In the genomic region with DNA sequence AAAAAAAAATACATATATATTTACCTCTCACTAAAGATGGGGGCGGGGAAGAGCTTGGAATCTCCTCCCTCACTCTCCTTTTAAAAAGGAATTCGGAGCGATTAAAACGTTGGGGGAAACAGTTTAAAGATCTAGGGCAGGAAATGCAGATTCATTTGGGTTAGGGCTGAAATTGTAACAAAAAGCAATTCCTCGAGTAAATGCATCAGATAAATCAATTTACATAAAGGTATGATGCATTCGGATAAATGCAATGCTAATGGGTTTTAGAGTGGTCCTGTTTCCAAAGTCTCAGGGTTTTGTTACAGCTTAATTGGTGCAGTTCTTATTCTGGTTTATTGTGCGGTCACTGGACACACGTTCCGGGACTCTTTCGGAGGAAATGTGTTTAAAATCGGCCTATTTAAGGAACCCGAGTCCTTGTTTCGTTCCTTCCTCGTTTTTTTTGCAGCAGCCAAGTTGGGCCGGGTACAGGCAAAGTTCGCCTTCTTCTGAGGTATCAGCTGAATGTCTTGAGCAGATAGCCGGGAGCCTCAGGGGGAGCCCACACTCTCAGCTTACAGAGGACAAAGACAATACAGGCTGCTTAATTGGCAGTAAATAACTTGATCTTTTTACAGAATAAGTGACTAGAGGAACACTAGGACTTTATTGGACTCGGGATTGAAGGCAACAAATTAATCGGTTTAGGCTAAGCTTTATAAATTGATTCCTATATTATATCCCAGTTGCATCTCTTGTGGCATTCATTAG, we compare ENCODE assay signal across 2 cellular contexts.
A peak's percentile ranks its signal among the peaks of the same experiment; 100 is the strongest.
TF ChIP-seq lines count a peak whose summit lies in the region.

No MANE protein-coding gene starts in this region.

TF ChIP-seq in HEK293, 187 proteins besides CTCF, POLR2A, EP300 and RAD21 (continued from another document and continues in another):
- TF ChIP-seq ZBTB8A (tag by site-specific recombination; IDR thresholded peaks at IDR 0.05) (0 out of 2 replicates have a peak, but pooled peaks have one; percentile 13), ZNF366 (tag by site-specific recombination; conservative IDR thresholded peaks at IDR 0.05) (peak; percentile 78), ZBTB20 (tag by site-specific recombination; IDR thresholded peaks at IDR 0.05) (peak; percentile 77), ZNF76 (tag by site-specific recombination; IDR thresholded peaks at IDR 0.05; ENCODE audit: borderline replicate concordance, low read depth) (peak; percentile 53; the same call in 1 of the 2 replicates), ZNF112 (tag by site-specific recombination; IDR thresholded peaks at IDR 0.05) (no peak), ZSCAN23 (tag by site-specific recombination; IDR thresholded peaks at IDR 0.05) (0 out of 2 replicates have a peak, but pooled peaks have one; percentile 18), ZFP41 (tag by site-specific recombination; IDR thresholded peaks at IDR 0.05; ENCODE audit: borderline replicate concordance) (no peak), WT1 (tag by site-specific recombination; IDR thresholded peaks at IDR 0.05) (peak; percentile 80), ZBTB11 (tag by site-specific recombination; conservative IDR thresholded peaks at IDR 0.05; ENCODE audit: low read depth) (peak; percentile 46), ZNF580 (tag by site-specific recombination; IDR thresholded peaks at IDR 0.05) (no peak), GLI2 (tag by site-specific recombination; IDR thresholded peaks at IDR 0.05; ENCODE audit: borderline replicate concordance, low read depth) (no peak), ZBTB6 (tag by site-specific recombination; IDR thresholded peaks at IDR 0.05) (no peak), SP3 (tag by site-specific recombination; IDR thresholded peaks at IDR 0.05) (no peak), ZFP3 (tag by site-specific recombination; IDR thresholded peaks at IDR 0.05; ENCODE audit: low read depth) (no peak), ZNF146 (tag by site-specific recombination; IDR thresholded peaks at IDR 0.05) (no peak), BCL11A (tag by site-specific recombination; IDR thresholded peaks at IDR 0.05; ENCODE audit: low read depth) (no peak), ZNF670 (tag by site-specific recombination; IDR thresholded peaks at IDR 0.05; ENCODE audit: low read depth) (no peak), ZNF2 (tag by site-specific recombination; IDR thresholded peaks at IDR 0.05) (peak; percentile 41; the same call in 1 of the 2 replicates), ZNF391 (tag by site-specific recombination; IDR thresholded peaks at IDR 0.05; ENCODE audit: borderline replicate concordance, low read depth) (peak; percentile 64; the same call in 1 of the 2 replicates), ZNF747 (tag by site-specific recombination; IDR thresholded peaks at IDR 0.05) (no peak)
- TF ChIP-seq, protein P1, sequence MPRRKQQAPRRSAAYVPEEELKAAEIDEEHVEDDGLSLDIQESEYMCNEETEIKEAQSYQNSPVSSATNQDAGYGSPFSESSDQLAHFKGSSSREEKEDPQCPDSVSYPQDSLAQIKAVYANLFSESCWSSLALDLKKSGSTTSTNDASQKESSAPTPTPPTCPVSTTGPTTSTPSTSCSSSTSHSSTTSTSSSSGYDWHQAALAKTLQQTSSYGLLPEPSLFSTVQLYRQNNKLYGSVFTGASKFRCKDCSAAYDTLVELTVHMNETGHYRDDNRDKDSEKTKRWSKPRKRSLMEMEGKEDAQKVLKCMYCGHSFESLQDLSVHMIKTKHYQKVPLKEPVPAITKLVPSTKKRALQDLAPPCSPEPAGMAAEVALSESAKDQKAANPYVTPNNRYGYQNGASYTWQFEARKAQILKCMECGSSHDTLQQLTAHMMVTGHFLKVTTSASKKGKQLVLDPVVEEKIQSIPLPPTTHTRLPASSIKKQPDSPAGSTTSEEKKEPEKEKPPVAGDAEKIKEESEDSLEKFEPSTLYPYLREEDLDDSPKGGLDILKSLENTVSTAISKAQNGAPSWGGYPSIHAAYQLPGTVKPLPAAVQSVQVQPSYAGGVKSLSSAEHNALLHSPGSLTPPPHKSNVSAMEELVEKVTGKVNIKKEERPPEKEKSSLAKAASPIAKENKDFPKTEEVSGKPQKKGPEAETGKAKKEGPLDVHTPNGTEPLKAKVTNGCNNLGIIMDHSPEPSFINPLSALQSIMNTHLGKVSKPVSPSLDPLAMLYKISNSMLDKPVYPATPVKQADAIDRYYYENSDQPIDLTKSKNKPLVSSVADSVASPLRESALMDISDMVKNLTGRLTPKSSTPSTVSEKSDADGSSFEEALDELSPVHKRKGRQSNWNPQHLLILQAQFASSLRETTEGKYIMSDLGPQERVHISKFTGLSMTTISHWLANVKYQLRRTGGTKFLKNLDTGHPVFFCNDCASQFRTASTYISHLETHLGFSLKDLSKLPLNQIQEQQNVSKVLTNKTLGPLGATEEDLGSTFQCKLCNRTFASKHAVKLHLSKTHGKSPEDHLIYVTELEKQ (tag by site-specific recombination; IDR thresholded peaks at IDR 0.05; ENCODE audit: borderline replicate concordance), result peak; percentile 72

TF ChIP-seq in endothelial cell of umbilical vein, 7 proteins besides CTCF, POLR2A, EP300 and RAD21:
- TF ChIP-seq FOS (IDR thresholded peaks at IDR 0.05; ENCODE audit: borderline replicate concordance, insufficient read depth, low read length), result no peak
- TF ChIP-seq POLR2AphosphoS5 (IDR thresholded peaks at IDR 0.05; ENCODE audit: insufficient read depth, low read depth, low read length), result no peak
- no peak for TF ChIP-seq GATA2 (IDR thresholded peaks at IDR 0.05; ENCODE audit: insufficient read depth, insufficient read length, low read depth, low read length)
- no peak for TF ChIP-seq EZH2 (IDR thresholded peaks at IDR 0.05; ENCODE audit: borderline replicate concordance, low read depth, low read length, severe bottlenecking)
- no peak for TF ChIP-seq JUN (IDR thresholded peaks at IDR 0.05; ENCODE audit: borderline replicate concordance, insufficient read depth, insufficient read length, low read depth)
- TF ChIP-seq MAX (IDR thresholded peaks at IDR 0.05; ENCODE audit: insufficient read depth, insufficient read length), result no peak
- TF ChIP-seq MYC (IDR thresholded peaks at IDR 0.05; ENCODE audit: low read depth, low read length), result no peak
